9 cellular contexts compared by ENCODE assay signal in genomic region chr3:126961191-126961790, GRCh38. TPM values are rescaled to one million over a fixed set of nuclear protein-coding genes. Genes with fewer than 3 reads are reported as not detected.
A peak's percentile ranks its signal among the peaks of the same experiment; 100 is the strongest.
DNase-seq lines count a peak whose midpoint lies in the region; ATAC-seq and TF ChIP-seq lines count a peak whose summit lies in the region.
"Had no signal": no experiment of that assay in that cellular context is flagged by ENCODE, and none has a peak within 500 bp of the region (broad histone marks: within the 10 kb centered on the region; RNA-seq: fewer than 3 reads in every experiment).

No MANE protein-coding gene starts in this region.

- H3K27me3 ChIP-seq in MG63: no peaks in the 10 kb centered on the region

- no peaks in the 10 kb centered on the region for H3K9me3 Mint-ChIP-seq in stimulated activated memory B cell treated with anti-CD40 and anti-IgM and Interleukin-4, amounts not matched to agents 10 μg/mL and 1 μg/mL and 100 μg/mL, for 72 hours

- ATAC-seq in GM19025 (IDR thresholded peaks at IDR 0.05; ENCODE audit: low read depth, unreplicated experiment) (peak; percentile 69), HG03025 (IDR thresholded peaks at IDR 0.05; ENCODE audit: low FRiP score, unreplicated experiment) (no peak)
- peak; percentile 69 for ATAC-seq in stimulated activated memory B cell treated with anti-CD40 and anti-IgM and Interleukin-4, amounts not matched to agents 10 μg/mL and 1 μg/mL and 100 μg/mL, for 72 hours
- ATAC-seq: activated CD8-positive, alpha-beta T cell treated with anti-CD3 and anti-CD28 coated beads, Interleukin-2, amount 10 ng/mL, durations not matched to agents 7 days and 5 days had no signal

- TF ChIP-seq CTCF in fibroblast of mammary gland (conservative IDR thresholded peaks at IDR 0.05; ENCODE audit: control insufficient read depth, insufficient read depth, low read depth, low read length): no peak

- no peak overlapping the region for H3K27ac Mint-ChIP-seq in stimulated activated memory B cell treated with anti-CD40 and anti-IgM and Interleukin-4, amounts not matched to agents 10 μg/mL and 1 μg/mL and 100 μg/mL, for 72 hours
- H3K27ac Mint-ChIP-seq: activated CD8-positive, alpha-beta T cell treated with anti-CD3 and anti-CD28 coated beads, Interleukin-2, amount 10 ng/mL, durations not matched to agents 7 days and 5 days had no signal

- peaks cover 6% of the 10 kb centered on the region for H3K36me3 Mint-ChIP-seq in stimulated activated memory B cell treated with anti-CD40 and anti-IgM and Interleukin-4, amounts not matched to agents 10 μg/mL and 1 μg/mL and 100 μg/mL, for 72 hours

- no peak overlapping the region for H3K4me3 ChIP-seq in MG63
- H3K4me3 ChIP-seq in fibroblast of mammary gland (ENCODE audit: control insufficient read depth, low read depth, low read length): no peak overlapping the region

- H3K4me3 Mint-ChIP-seq in stimulated activated memory B cell treated with anti-CD40 and anti-IgM and Interleukin-4, amounts not matched to agents 10 μg/mL and 1 μg/mL and 100 μg/mL, for 72 hours: no peak overlapping the region
- H3K4me3 Mint-ChIP-seq: activated CD8-positive, alpha-beta T cell treated with anti-CD3 and anti-CD28 coated beads, Interleukin-2, amount 10 ng/mL, durations not matched to agents 7 days and 5 days had no signal

- H3K4me1 Mint-ChIP-seq in stimulated activated memory B cell treated with anti-CD40 and anti-IgM and Interleukin-4, amounts not matched to agents 10 μg/mL and 1 μg/mL and 100 μg/mL, for 72 hours: peaks cover 23% of the 10 kb centered on the region

- DNase-seq in MG63 (peak; percentile 96), fibroblast of mammary gland (ENCODE audit: low read depth) (peak; percentile 97), superior temporal gyrus (ENCODE audit: extremely low spot score) (no peak), NCI-H510A (lab: John Stamatoyannopoulos, UW) (no peak), NCI-H524 (lab: John Stamatoyannopoulos, UW) (no peak)
- DNase-seq: activated CD8-positive, alpha-beta T cell treated with anti-CD3 and anti-CD28 coated beads, Interleukin-2, amount 10 ng/mL, durations not matched to agents 7 days and 5 days had no signal

- no peaks in the 10 kb centered on the region for H3K9me3 ChIP-seq in MG63

- H3K27me3 Mint-ChIP-seq in stimulated activated memory B cell treated with anti-CD40 and anti-IgM and Interleukin-4, amounts not matched to agents 10 μg/mL and 1 μg/mL and 100 μg/mL, for 72 hours: peaks cover 16% of the 10 kb centered on the region

- H3K36me3 ChIP-seq in MG63: peaks cover 3% of the 10 kb centered on the region; the same call in 1 of the 2 replicates

RNA-seq across cellular contexts. Expression of gene PLXNA1, which starts 21.6 kb away (rescaled TPM):
- 29.7 and 54.2 TPM in 2 replicates for total RNA-seq in MG63 (2014; rRNA removed; shearing (Covaris generic); ENCODE audit: low replicate concordance)

Comparison
In these comparisons a context has a peak if more than half of its experiments do, and no peak if none do; other contexts are left out.
1. DNase-seq: peak in MG63 (single experiment) and fibroblast of mammary gland (single experiment); none in superior temporal gyrus (single experiment), NCI-H510A (single experiment) and NCI-H524 (0 of 2).